ENCODE assay signal across 1 cellular context in the genomic region with DNA sequence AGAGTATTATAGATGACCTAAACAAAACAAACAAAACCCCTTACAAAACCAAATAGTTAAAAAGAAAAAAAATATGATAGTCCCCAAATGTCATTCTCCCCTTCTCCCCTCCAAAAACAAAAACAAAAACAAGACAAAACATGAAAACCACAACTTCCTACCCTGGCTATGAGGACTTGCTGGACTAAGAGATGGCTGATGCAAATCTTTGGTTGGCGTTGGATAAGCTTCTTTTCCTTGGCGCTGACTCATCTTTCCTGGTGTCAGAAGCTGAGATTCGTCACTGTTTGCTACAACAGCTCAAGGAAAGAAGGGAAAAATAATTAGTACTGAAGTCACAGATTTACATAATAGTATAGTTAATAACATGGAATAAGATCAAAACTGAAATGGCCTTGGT.
TF ChIP-seq lines count a peak whose summit lies in the region.

No MANE protein-coding gene starts in this region.

TF ChIP-seq in K562, 482 proteins besides CTCF, POLR2A, EP300 and RAD21 (continued from another document and continues in another):
- TF ChIP-seq, protein P1, sequence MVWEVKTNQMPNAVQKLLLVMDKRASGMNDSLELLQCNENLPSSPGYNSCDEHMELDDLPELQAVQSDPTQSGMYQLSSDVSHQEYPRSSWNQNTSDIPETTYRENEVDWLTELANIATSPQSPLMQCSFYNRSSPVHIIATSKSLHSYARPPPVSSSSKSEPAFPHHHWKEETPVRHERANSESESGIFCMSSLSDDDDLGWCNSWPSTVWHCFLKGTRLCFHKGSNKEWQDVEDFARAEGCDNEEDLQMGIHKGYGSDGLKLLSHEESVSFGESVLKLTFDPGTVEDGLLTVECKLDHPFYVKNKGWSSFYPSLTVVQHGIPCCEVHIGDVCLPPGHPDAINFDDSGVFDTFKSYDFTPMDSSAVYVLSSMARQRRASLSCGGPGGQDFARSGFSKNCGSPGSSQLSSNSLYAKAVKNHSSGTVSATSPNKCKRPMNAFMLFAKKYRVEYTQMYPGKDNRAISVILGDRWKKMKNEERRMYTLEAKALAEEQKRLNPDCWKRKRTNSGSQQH (CRISPR knock-in tag; IDR thresholded peaks at IDR 0.05): no peak
- TF ChIP-seq CEBPB (tag; IDR thresholded peaks at IDR 0.05) (no peak), CTBP1 (IDR thresholded peaks at IDR 0.05; ENCODE audit: borderline replicate concordance) (0 out of 2 replicates have a peak, but pooled peaks have one; percentile 36), FIP1L1 (IDR thresholded peaks at IDR 0.05; ENCODE audit: low read depth, low read length, poor library complexity, severe bottlenecking) (no peak), FOXK2 (conservative IDR thresholded peaks at IDR 0.05 in 1 of 2, IDR thresholded peaks at IDR 0.05 in 1 of 2; ENCODE audit: low read depth in 2 of 2) (no peak), SMARCB1 (IDR thresholded peaks at IDR 0.05; ENCODE audit: insufficient read length, low read depth) (no peak), KLF6 (CRISPR knock-in tag; IDR thresholded peaks at IDR 0.05; ENCODE audit: borderline replicate concordance) (no peak), XRCC5 (IDR thresholded peaks at IDR 0.05; ENCODE audit: low read depth, low read length) (no peak), SMARCE1 (IDR thresholded peaks at IDR 0.05) (peak; percentile 67; the same call in 1 of the 2 replicates), ARID1B (IDR thresholded peaks at IDR 0.05) (peak; percentile 71), ZNF445 (CRISPR knock-in tag; IDR thresholded peaks at IDR 0.05; ENCODE audit: low read depth) (no peak), STAT5A (IDR thresholded peaks at IDR 0.05; ENCODE audit: borderline replicate concordance, low read length) (no peak), PRPF4 (IDR thresholded peaks at IDR 0.05; ENCODE audit: insufficient read depth, low read depth, low read length, poor library complexity, severe bottlenecking) (no peak), RHOXF2B (CRISPR knock-in tag; conservative IDR thresholded peaks at IDR 0.05) (no peak), ZNF583 (CRISPR knock-in tag; IDR thresholded peaks at IDR 0.05) (no peak), FOXA1 (IDR thresholded peaks at IDR 0.05; ENCODE audit: borderline replicate concordance) (no peak), XRCC4 (IDR thresholded peaks at IDR 0.05; ENCODE audit: extremely low read depth, insufficient read depth, insufficient read length) (no peak), CCAR2 (IDR thresholded peaks at IDR 0.05; ENCODE audit: low read depth, low read length) (no peak), CXXC5 (CRISPR knock-in tag; IDR thresholded peaks at IDR 0.05) (no peak), FOSL1 (tag; conservative IDR thresholded peaks at IDR 0.05) (peak; percentile 88), HEY1 (CRISPR knock-in tag; IDR thresholded peaks at IDR 0.05; ENCODE audit: borderline replicate concordance) (no peak), C11orf30 (IDR thresholded peaks at IDR 0.05; ENCODE audit: low read depth) (peak; percentile 86), ESRRB (CRISPR knock-in tag; IDR thresholded peaks at IDR 0.05; ENCODE audit: borderline replicate concordance) (no peak), MAFG (tag; conservative IDR thresholded peaks at IDR 0.05) (0 out of 2 replicates have a peak, but pooled peaks have one; percentile 37), SUPT5H (IDR thresholded peaks at IDR 0.05) (no peak), NUFIP1 (IDR thresholded peaks at IDR 0.05; ENCODE audit: partially characterized antibody) (no peak), FOXM1 (IDR thresholded peaks at IDR 0.05; ENCODE audit: low read depth) (no peak), FOXM1 (CRISPR knock-in tag; IDR thresholded peaks at IDR 0.05; ENCODE audit: low read depth) (no peak), NCOA6 (IDR thresholded peaks at IDR 0.05) (no peak), ILK (tag; IDR thresholded peaks at IDR 0.05; ENCODE audit: borderline replicate concordance, low read depth) (no peak), TRIM24 (IDR thresholded peaks at IDR 0.05) (peak in 1 of 2 experiments; percentile 24; a peak in 1 of 4 replicates), JUND (IDR thresholded peaks at IDR 0.05; ENCODE audit: borderline replicate concordance, low read depth, low read length) (peak; percentile 84), JUND (tag; IDR thresholded peaks at IDR 0.05; ENCODE audit: borderline replicate concordance, low read depth, low read length) (peak; percentile 43; the same call in 1 of the 3 replicates), MEF2A (IDR thresholded peaks at IDR 0.05; ENCODE audit: control insufficient read depth, low read depth, low read length) (no peak), GABPB1 (CRISPR knock-in tag; IDR thresholded peaks at IDR 0.05) (no peak)
- TF ChIP-seq, protein P2, sequence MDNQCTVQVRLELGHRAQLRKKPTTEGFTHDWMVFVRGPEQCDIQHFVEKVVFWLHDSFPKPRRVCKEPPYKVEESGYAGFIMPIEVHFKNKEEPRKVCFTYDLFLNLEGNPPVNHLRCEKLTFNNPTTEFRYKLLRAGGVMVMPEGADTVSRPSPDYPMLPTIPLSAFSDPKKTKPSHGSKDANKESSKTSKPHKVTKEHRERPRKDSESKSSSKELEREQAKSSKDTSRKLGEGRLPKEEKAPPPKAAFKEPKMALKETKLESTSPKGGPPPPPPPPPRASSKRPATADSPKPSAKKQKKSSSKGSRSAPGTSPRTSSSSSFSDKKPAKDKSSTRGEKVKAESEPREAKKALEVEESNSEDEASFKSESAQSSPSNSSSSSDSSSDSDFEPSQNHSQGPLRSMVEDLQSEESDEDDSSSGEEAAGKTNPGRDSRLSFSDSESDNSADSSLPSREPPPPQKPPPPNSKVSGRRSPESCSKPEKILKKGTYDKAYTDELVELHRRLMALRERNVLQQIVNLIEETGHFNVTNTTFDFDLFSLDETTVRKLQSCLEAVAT (IDR thresholded peaks at IDR 0.05): peak in 1 of 2 experiments; percentile 76; a peak in 2 of 4 replicates
- TF ChIP-seq, protein P3, sequence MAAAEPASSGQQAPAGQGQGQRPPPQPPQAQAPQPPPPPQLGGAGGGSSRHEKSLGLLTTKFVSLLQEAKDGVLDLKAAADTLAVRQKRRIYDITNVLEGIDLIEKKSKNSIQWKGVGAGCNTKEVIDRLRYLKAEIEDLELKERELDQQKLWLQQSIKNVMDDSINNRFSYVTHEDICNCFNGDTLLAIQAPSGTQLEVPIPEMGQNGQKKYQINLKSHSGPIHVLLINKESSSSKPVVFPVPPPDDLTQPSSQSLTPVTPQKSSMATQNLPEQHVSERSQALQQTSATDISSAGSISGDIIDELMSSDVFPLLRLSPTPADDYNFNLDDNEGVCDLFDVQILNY (CRISPR knock-in tag; IDR thresholded peaks at IDR 0.05): no peak
- TF ChIP-seq, protein P4, sequence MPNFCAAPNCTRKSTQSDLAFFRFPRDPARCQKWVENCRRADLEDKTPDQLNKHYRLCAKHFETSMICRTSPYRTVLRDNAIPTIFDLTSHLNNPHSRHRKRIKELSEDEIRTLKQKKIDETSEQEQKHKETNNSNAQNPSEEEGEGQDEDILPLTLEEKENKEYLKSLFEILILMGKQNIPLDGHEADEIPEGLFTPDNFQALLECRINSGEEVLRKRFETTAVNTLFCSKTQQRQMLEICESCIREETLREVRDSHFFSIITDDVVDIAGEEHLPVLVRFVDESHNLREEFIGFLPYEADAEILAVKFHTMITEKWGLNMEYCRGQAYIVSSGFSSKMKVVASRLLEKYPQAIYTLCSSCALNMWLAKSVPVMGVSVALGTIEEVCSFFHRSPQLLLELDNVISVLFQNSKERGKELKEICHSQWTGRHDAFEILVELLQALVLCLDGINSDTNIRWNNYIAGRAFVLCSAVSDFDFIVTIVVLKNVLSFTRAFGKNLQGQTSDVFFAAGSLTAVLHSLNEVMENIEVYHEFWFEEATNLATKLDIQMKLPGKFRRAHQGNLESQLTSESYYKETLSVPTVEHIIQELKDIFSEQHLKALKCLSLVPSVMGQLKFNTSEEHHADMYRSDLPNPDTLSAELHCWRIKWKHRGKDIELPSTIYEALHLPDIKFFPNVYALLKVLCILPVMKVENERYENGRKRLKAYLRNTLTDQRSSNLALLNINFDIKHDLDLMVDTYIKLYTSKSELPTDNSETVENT (CRISPR knock-in tag; IDR thresholded peaks at IDR 0.05): no peak
- TF ChIP-seq, protein P5, sequence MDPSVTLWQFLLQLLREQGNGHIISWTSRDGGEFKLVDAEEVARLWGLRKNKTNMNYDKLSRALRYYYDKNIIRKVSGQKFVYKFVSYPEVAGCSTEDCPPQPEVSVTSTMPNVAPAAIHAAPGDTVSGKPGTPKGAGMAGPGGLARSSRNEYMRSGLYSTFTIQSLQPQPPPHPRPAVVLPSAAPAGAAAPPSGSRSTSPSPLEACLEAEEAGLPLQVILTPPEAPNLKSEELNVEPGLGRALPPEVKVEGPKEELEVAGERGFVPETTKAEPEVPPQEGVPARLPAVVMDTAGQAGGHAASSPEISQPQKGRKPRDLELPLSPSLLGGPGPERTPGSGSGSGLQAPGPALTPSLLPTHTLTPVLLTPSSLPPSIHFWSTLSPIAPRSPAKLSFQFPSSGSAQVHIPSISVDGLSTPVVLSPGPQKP (CRISPR knock-in tag; IDR thresholded peaks at IDR 0.05): no peak
- TF ChIP-seq, protein P6, sequence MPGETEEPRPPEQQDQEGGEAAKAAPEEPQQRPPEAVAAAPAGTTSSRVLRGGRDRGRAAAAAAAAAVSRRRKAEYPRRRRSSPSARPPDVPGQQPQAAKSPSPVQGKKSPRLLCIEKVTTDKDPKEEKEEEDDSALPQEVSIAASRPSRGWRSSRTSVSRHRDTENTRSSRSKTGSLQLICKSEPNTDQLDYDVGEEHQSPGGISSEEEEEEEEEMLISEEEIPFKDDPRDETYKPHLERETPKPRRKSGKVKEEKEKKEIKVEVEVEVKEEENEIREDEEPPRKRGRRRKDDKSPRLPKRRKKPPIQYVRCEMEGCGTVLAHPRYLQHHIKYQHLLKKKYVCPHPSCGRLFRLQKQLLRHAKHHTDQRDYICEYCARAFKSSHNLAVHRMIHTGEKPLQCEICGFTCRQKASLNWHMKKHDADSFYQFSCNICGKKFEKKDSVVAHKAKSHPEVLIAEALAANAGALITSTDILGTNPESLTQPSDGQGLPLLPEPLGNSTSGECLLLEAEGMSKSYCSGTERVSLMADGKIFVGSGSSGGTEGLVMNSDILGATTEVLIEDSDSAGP (CRISPR knock-in tag; IDR thresholded peaks at IDR 0.05): no peak
- TF ChIP-seq, protein P7, sequence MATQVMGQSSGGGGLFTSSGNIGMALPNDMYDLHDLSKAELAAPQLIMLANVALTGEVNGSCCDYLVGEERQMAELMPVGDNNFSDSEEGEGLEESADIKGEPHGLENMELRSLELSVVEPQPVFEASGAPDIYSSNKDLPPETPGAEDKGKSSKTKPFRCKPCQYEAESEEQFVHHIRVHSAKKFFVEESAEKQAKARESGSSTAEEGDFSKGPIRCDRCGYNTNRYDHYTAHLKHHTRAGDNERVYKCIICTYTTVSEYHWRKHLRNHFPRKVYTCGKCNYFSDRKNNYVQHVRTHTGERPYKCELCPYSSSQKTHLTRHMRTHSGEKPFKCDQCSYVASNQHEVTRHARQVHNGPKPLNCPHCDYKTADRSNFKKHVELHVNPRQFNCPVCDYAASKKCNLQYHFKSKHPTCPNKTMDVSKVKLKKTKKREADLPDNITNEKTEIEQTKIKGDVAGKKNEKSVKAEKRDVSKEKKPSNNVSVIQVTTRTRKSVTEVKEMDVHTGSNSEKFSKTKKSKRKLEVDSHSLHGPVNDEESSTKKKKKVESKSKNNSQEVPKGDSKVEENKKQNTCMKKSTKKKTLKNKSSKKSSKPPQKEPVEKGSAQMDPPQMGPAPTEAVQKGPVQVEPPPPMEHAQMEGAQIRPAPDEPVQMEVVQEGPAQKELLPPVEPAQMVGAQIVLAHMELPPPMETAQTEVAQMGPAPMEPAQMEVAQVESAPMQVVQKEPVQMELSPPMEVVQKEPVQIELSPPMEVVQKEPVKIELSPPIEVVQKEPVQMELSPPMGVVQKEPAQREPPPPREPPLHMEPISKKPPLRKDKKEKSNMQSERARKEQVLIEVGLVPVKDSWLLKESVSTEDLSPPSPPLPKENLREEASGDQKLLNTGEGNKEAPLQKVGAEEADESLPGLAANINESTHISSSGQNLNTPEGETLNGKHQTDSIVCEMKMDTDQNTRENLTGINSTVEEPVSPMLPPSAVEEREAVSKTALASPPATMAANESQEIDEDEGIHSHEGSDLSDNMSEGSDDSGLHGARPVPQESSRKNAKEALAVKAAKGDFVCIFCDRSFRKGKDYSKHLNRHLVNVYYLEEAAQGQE (CRISPR knock-in tag; IDR thresholded peaks at IDR 0.05; ENCODE audit: low read depth): no peak
- TF ChIP-seq, protein P8, sequence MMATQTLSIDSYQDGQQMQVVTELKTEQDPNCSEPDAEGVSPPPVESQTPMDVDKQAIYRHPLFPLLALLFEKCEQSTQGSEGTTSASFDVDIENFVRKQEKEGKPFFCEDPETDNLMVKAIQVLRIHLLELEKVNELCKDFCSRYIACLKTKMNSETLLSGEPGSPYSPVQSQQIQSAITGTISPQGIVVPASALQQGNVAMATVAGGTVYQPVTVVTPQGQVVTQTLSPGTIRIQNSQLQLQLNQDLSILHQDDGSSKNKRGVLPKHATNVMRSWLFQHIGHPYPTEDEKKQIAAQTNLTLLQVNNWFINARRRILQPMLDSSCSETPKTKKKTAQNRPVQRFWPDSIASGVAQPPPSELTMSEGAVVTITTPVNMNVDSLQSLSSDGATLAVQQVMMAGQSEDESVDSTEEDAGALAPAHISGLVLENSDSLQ (IDR thresholded peaks at IDR 0.05): 0 out of 2 replicates have a peak, but pooled peaks have one; percentile 14
- TF ChIP-seq, protein P9, sequence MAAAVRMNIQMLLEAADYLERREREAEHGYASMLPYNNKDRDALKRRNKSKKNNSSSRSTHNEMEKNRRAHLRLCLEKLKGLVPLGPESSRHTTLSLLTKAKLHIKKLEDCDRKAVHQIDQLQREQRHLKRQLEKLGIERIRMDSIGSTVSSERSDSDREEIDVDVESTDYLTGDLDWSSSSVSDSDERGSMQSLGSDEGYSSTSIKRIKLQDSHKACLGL (CRISPR knock-in tag; IDR thresholded peaks at IDR 0.05; ENCODE audit: borderline replicate concordance, poor library complexity, severe bottlenecking): no peak
- TF ChIP-seq, protein P10, sequence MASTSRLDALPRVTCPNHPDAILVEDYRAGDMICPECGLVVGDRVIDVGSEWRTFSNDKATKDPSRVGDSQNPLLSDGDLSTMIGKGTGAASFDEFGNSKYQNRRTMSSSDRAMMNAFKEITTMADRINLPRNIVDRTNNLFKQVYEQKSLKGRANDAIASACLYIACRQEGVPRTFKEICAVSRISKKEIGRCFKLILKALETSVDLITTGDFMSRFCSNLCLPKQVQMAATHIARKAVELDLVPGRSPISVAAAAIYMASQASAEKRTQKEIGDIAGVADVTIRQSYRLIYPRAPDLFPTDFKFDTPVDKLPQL (IDR thresholded peaks at IDR 0.05; ENCODE audit: extremely low read depth, insufficient read length): no peak
